Comparison of ENCODE assay signal across 8 cellular contexts in genomic region chr19:7917292-7918061, GRCh38. TPM values are rescaled to one million over a fixed set of nuclear protein-coding genes. Genes with fewer than 3 reads are reported as not detected.
A peak's percentile ranks its signal among the peaks of the same experiment; 100 is the strongest.
DNase-seq lines count a peak whose midpoint lies in the region; ATAC-seq and TF ChIP-seq lines count a peak whose summit lies in the region.

No MANE protein-coding gene starts in this region.

- H3K4me1 ChIP-seq in colonic mucosa (peaks cover 14% of the 10 kb centered on the region), right lobe of liver (peaks cover 0 to 41% (median 15%) of the 10 kb centered on the region in 4 donors)

- 0% methylated on average over 9 of the region's 70 CpGs for WGBS in right lobe of liver (ENCODE audit: insufficient coverage, low coverage, low lambda C conversion rate, missing lambda C conversion rate)

- H3K4me3 ChIP-seq in LNCaP clone FGC (ENCODE audit: low read depth, low read length), result peak overlapping the region; percentile 49
- H3K4me3 ChIP-seq in colonic mucosa, result peak overlapping the region; percentile 7
- H3K4me3 ChIP-seq in right lobe of liver, result peak overlapping the region; percentile 9 to 95 (median 23)

- peak overlapping the region; percentile 34 to 61 for H3K27ac Mint-ChIP-seq in stimulated activated naive CD8-positive, alpha-beta T cell treated with anti-CD3 and anti-CD28 coated beads, Interleukin-15, amount 100 ng/mL, for 72 hours

- H3K9me3 Mint-ChIP-seq in stimulated activated naive CD8-positive, alpha-beta T cell treated with anti-CD3 and anti-CD28 coated beads, Interleukin-15, amount 100 ng/mL, for 72 hours, result no peaks in the 10 kb centered on the region

- peaks cover 41% of the 10 kb centered on the region for H3K27me3 ChIP-seq in colonic mucosa
- H3K27me3 ChIP-seq in right lobe of liver, result no peaks in the 10 kb centered on the region

- peak in 1 of 4 donors; percentile 1 for ATAC-seq in right lobe of liver
- ATAC-seq in stimulated activated naive CD8-positive, alpha-beta T cell treated with anti-CD3 and anti-CD28 coated beads, Interleukin-15, amount 100 ng/mL, for 72 hours, result peak; percentile 61
- ATAC-seq in GM21723 (IDR thresholded peaks at IDR 0.05; ENCODE audit: unreplicated experiment), result no peak

- no peak for TF ChIP-seq CTCF in LNCaP clone FGC (IDR thresholded peaks at IDR 0.05; ENCODE audit: control insufficient read depth, extremely low read depth, insufficient read depth)
- peak; percentile 32 for TF ChIP-seq CTCF in colonic mucosa (IDR thresholded peaks at IDR 0.05)
- peak; percentile 45 to 59 (median 53) for TF ChIP-seq CTCF in right lobe of liver (IDR thresholded peaks at IDR 0.05)

- peaks cover 53% of the 10 kb centered on the region for H3K27me3 Mint-ChIP-seq in stimulated activated naive CD8-positive, alpha-beta T cell treated with anti-CD3 and anti-CD28 coated beads, Interleukin-15, amount 100 ng/mL, for 72 hours

- H3K9me3 ChIP-seq in colonic mucosa (no peaks in the 10 kb centered on the region), right lobe of liver (no peaks in the 10 kb centered on the region)

- DNase-seq in DMS79 treated with DMSO at 0.1 percent for 48 hours (lab: John Stamatoyannopoulos, UW), result peak; percentile 22
- DNase-seq in LNCaP clone FGC (ENCODE audit: low read depth), result no peak
- peak; percentile 54 to 56 for DNase-seq in activated CD4-positive, alpha-beta T cell treated with anti-CD3 and anti-CD28 coated beads for 4 hours
- DNase-seq in colonic mucosa, result no peak
- DNase-seq in right lobe of liver, result peak; percentile 65 to 71 (median 69)
- peak; percentile 73 for DNase-seq in stimulated activated naive CD8-positive, alpha-beta T cell treated with anti-CD3 and anti-CD28 coated beads, Interleukin-15, amount 100 ng/mL, for 72 hours
- DNase-seq in NCI-H510A treated with DMSO at 0.1 percent for 48 hours (lab: John Stamatoyannopoulos, UW), result no peak

- H3K4me1 Mint-ChIP-seq in stimulated activated naive CD8-positive, alpha-beta T cell treated with anti-CD3 and anti-CD28 coated beads, Interleukin-15, amount 100 ng/mL, for 72 hours, result peaks cover 64% of the 10 kb centered on the region

- H3K27ac ChIP-seq in colonic mucosa (no peak overlapping the region), right lobe of liver (peak overlapping the region in 1 of 3 donors; percentile 81)

- intact Hi-C loops in colonic mucosa (cut with DNase I) (no loop called here), right lobe of liver (cut with DNase I) (no loop called here)

- H3K9ac ChIP-seq in colonic mucosa (ENCODE audit: low read depth in 2 of 2, low read length in 2 of 2), result peak overlapping the region; percentile 34 to 56

- H3K36me3 ChIP-seq in colonic mucosa, result no peaks in the 10 kb centered on the region
- peaks cover 0 to 6% (median 0%) of the 10 kb centered on the region in 4 donors for H3K36me3 ChIP-seq in right lobe of liver

- no peak for TF ChIP-seq POLR2A in right lobe of liver (IDR thresholded peaks at IDR 0.05)

- peak overlapping the region; percentile 68 to 82 for H3K4me3 Mint-ChIP-seq in stimulated activated naive CD8-positive, alpha-beta T cell treated with anti-CD3 and anti-CD28 coated beads, Interleukin-15, amount 100 ng/mL, for 72 hours

RNA-seq across cellular contexts. Expression of gene SNAPC2, which starts 2.7 kb away (rescaled TPM):
- 10 to 100 TPM; 13.4 to 15.4 TPM for total RNA-seq in colonic mucosa
- 1 to 10 TPM; 3.5 to 7.8 (median 5.2) TPM for total RNA-seq in right lobe of liver

RNA-seq across cellular contexts. Expression of gene TGFBR3L, which starts 2.8 kb away (rescaled TPM):
- total RNA-seq in colonic mucosa (not detected), right lobe of liver (1 to 10 TPM in 3 of 6 experiments, under 1 TPM in 3; 0.42 to 2.9 (median 1.3) TPM)

RNA-seq across cellular contexts. Expression of gene CTXN1, which starts 8.5 kb away (rescaled TPM):
- total RNA-seq in colonic mucosa, result 1 to 10 TPM; 1.5 to 4.4 TPM
- total RNA-seq in right lobe of liver, result under 1 TPM in 2 of 6 experiments, not detected in 4; 0.18 to 0.49 TPM

RNA-seq across cellular contexts. Expression of gene MAP2K7, which starts 13.8 kb away (rescaled TPM):
- total RNA-seq in colonic mucosa, result 10 to 100 TPM; 26.3 to 38.3 TPM
- total RNA-seq in right lobe of liver, result 10 to 100 TPM in 5 of 6 experiments, 1 to 10 TPM in 1; 9.7 to 22.1 (median 15.6) TPM

RNA-seq across cellular contexts. Expression of gene TIMM44, which starts 26.0 kb away (rescaled TPM):
- total RNA-seq in colonic mucosa (100 to 1,000 TPM in 1 of 2 donors, 10 to 100 TPM in 1; 50.8 to 118 TPM), right lobe of liver (10 to 100 TPM; 26.1 to 41.7 (median 36.9) TPM)

Comparison
In these comparisons a context has a peak if more than half of its experiments do, and no peak if none do; other contexts are left out.
1. DNase-seq: peak in DMS79 treated with DMSO at 0.1 percent for 48 hours (single experiment), activated CD4-positive, alpha-beta T cell treated with anti-CD3 and anti-CD28 coated beads for 4 hours (2 of 2), right lobe of liver (3 of 3) and stimulated activated naive CD8-positive, alpha-beta T cell treated with anti-CD3 and anti-CD28 coated beads, Interleukin-15, amount 100 ng/mL, for 72 hours (2 of 2); none in LNCaP clone FGC (single experiment), colonic mucosa (single experiment) and NCI-H510A treated with DMSO at 0.1 percent for 48 hours (single experiment).
2. Peak in every context shown above with its lines, with median percentiles within 50 percentile points of each other: H3K4me3 ChIP-seq.